In the genomic region with DNA sequence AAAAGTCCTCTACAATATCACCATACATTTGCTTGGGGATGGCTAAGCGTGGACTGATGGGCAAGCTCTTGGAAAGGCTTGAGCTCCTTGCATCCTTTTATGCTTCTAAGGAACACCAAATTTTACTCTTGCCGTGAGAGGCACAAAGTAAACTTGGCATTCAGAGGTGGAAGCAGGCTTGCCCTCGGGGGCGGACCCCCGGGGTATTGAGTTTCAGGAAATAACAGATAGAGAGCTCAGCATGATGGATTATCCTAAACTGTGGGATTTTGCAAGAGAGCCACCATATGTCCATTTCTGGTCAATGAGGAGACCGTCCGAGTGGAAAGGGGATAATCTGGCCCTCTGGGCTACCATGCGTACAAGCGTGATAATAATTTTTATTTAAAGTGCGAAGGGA, we compare ENCODE assay signal across 13 cellular contexts. TPM values are rescaled to one million over a fixed set of nuclear protein-coding genes. Genes with fewer than 3 reads are reported as not detected.
"Had no signal": no experiment of that assay in that cellular context is flagged by ENCODE, and none has a peak within 500 bp of the region (broad histone marks: within the 10 kb centered on the region; RNA-seq: fewer than 3 reads in every experiment).

No MANE protein-coding gene starts in this region.

- H3K27ac ChIP-seq: body of pancreas, left lung, tibial nerve, vagina had no signal

- DNase-seq: activated CD4-positive, alpha-beta memory T cell treated with anti-CD3 and anti-CD28 coated beads, Interleukin-2, amount 10 ng/mL, durations not matched to agents 7 days and 5 days; activated CD4-positive, CD25-positive, alpha-beta regulatory T cell treated with anti-CD3 and anti-CD28 coated beads, Interleukin-2, amount 50 U/mL, for 72 hours; activated CD8-positive, alpha-beta memory T cell treated with anti-CD3 and anti-CD28 coated beads, Interleukin-2, amount 50 U/mL, for 4 hours; activated naive CD4-positive, alpha-beta T cell treated with anti-CD3 and anti-CD28 coated beads, Interleukin-2, amount 50 U/mL, for 16 hours; amniotic stem cell; body of pancreas; glutamatergic neuron; left lung; mesenchymal stem cell; retina; stimulated activated CD4-positive, alpha-beta T cell treated with anti-CD3 and anti-CD28 coated beads, Interleukin-4, amount 100 ng/mL, for 4 hours had no signal

- H3K27me3 ChIP-seq: body of pancreas, left lung, tibial nerve, vagina had no signal

- H3K27me3 Mint-ChIP-seq: activated CD4-positive, alpha-beta memory T cell treated with anti-CD3 and anti-CD28 coated beads, Interleukin-2, amount 10 ng/mL, durations not matched to agents 7 days and 5 days had no signal

- H3K27ac Mint-ChIP-seq: activated CD4-positive, alpha-beta memory T cell treated with anti-CD3 and anti-CD28 coated beads, Interleukin-2, amount 10 ng/mL, durations not matched to agents 7 days and 5 days had no signal

- H3K9me3 ChIP-seq: body of pancreas, left lung, tibial nerve, vagina had no signal

- H3K4me1 ChIP-seq: body of pancreas had no signal

- H3K4me3 Mint-ChIP-seq: activated CD4-positive, alpha-beta memory T cell treated with anti-CD3 and anti-CD28 coated beads, Interleukin-2, amount 10 ng/mL, durations not matched to agents 7 days and 5 days had no signal

- H3K4me3 ChIP-seq: body of pancreas, left lung, tibial nerve, vagina had no signal

- ATAC-seq: body of pancreas, left lung had no signal

RNA-seq across cellular contexts. Expression of gene AIM2, which starts 52.8 kb away (rescaled TPM):
- total RNA-seq: body of pancreas, vagina had no signal
